1 cellular context compared by ENCODE assay signal in genomic region chr19:7944177-7944761, GRCh38.
TF ChIP-seq lines count a peak whose summit lies in the region.

No MANE protein-coding gene starts in this region.

TF ChIP-seq in HepG2, 621 proteins besides CTCF, POLR2A, EP300 and RAD21 (continues in another document):
- TF ChIP-seq ZBTB20 (CRISPR knock-in tag; IDR thresholded peaks at IDR 0.05; ENCODE audit: borderline replicate concordance, low read depth) (no peak), NAIF1 (CRISPR knock-in tag; IDR thresholded peaks at IDR 0.05; ENCODE audit: borderline replicate concordance) (peak; percentile 65; the same call in 1 of the 2 replicates), AGO2 (optimal IDR thresholded peaks at IDR 0.05; ENCODE audit: low read depth, low read length) (no peak), SRF (IDR thresholded peaks at IDR 0.05; ENCODE audit: low read depth, low read length) (no peak), YEATS4 (CRISPR knock-in tag; IDR thresholded peaks at IDR 0.05; ENCODE audit: borderline replicate concordance) (no peak), HIVEP1 (CRISPR knock-in tag; IDR thresholded peaks at IDR 0.05) (no peak), ZNF75D (CRISPR knock-in tag; IDR thresholded peaks at IDR 0.05; ENCODE audit: borderline replicate concordance) (no peak), ZNF816 (CRISPR knock-in tag; IDR thresholded peaks at IDR 0.05; ENCODE audit: borderline replicate concordance) (0 out of 2 replicates have a peak, but pooled peaks have one; percentile 10), ZNF20 (CRISPR knock-in tag; IDR thresholded peaks at IDR 0.05) (no peak), ZNF350 (CRISPR knock-in tag; IDR thresholded peaks at IDR 0.05; ENCODE audit: borderline replicate concordance, low read depth) (no peak), ZNF878 (CRISPR knock-in tag; IDR thresholded peaks at IDR 0.05) (no peak), PITX1 (CRISPR knock-in tag; IDR thresholded peaks at IDR 0.05) (no peak), ZNF619 (CRISPR knock-in tag; IDR thresholded peaks at IDR 0.05) (0 out of 2 replicates have a peak, but pooled peaks have one; percentile 2), SNAI1 (CRISPR knock-in tag; IDR thresholded peaks at IDR 0.05; ENCODE audit: borderline replicate concordance) (no peak; the same call in 1 of the 2 replicates), ZSCAN25 (CRISPR knock-in tag; IDR thresholded peaks at IDR 0.05) (no peak), ELF4 (CRISPR knock-in tag; IDR thresholded peaks at IDR 0.05; ENCODE audit: borderline replicate concordance) (no peak), CHD2 (IDR thresholded peaks at IDR 0.05; ENCODE audit: low read depth, low read length) (no peak), AFF4 (CRISPR knock-in tag; IDR thresholded peaks at IDR 0.05) (no peak), EZH2 (conservative IDR thresholded peaks at IDR 0.05; ENCODE audit: low read depth, low read length) (no peak), ZNF552 (CRISPR knock-in tag; IDR thresholded peaks at IDR 0.05; ENCODE audit: borderline replicate concordance) (no peak), ZSCAN9 (CRISPR knock-in tag; IDR thresholded peaks at IDR 0.05; ENCODE audit: borderline replicate concordance) (0 out of 2 replicates have a peak, but pooled peaks have one; percentile 16), HOXD1 (CRISPR knock-in tag; IDR thresholded peaks at IDR 0.05) (no peak), ZBTB40 (IDR thresholded peaks at IDR 0.05) (no peak), ZBTB40 (CRISPR knock-in tag; IDR thresholded peaks at IDR 0.05) (no peak), CBFB (CRISPR knock-in tag; IDR thresholded peaks at IDR 0.05) (no peak), TERF1 (CRISPR knock-in tag; IDR thresholded peaks at IDR 0.05) (no peak), AKNA (CRISPR knock-in tag; IDR thresholded peaks at IDR 0.05; ENCODE audit: borderline replicate concordance) (no peak), ELF3 (CRISPR knock-in tag; IDR thresholded peaks at IDR 0.05) (no peak), CENPT (CRISPR knock-in tag; IDR thresholded peaks at IDR 0.05; ENCODE audit: low read depth) (no peak), ZMYM4 (CRISPR knock-in tag; IDR thresholded peaks at IDR 0.05) (no peak), BORCS8-MEF2B (CRISPR knock-in tag; IDR thresholded peaks at IDR 0.05) (0 out of 2 replicates have a peak, but pooled peaks have one; percentile 2), ZNF605 (CRISPR knock-in tag; IDR thresholded peaks at IDR 0.05) (0 out of 2 replicates have a peak, but pooled peaks have one; percentile 23), GLMP (CRISPR knock-in tag; IDR thresholded peaks at IDR 0.05; ENCODE audit: borderline replicate concordance) (no peak), HDAC2 (CRISPR knock-in tag; IDR thresholded peaks at IDR 0.05) (0 out of 2 replicates have a peak, but pooled peaks have one; percentile 8), HOXA3 (CRISPR knock-in tag; IDR thresholded peaks at IDR 0.05) (no peak), CEBPB (IDR thresholded peaks at IDR 0.05; ENCODE audit: borderline replicate concordance, low read depth, low read length) (no peak), SNAPC5 (CRISPR knock-in tag; IDR thresholded peaks at IDR 0.05; ENCODE audit: borderline replicate concordance) (no peak), HNF1B (CRISPR knock-in tag; IDR thresholded peaks at IDR 0.05) (no peak), CEBPG (CRISPR knock-in tag; IDR thresholded peaks at IDR 0.05) (peak; percentile 17; the same call in 1 of the 2 replicates), FIP1L1 (IDR thresholded peaks at IDR 0.05; ENCODE audit: borderline replicate concordance, insufficient read depth, low read depth, low read length) (no peak)
